Comparison of ENCODE assay signal across 20 cellular contexts in the genomic region with DNA sequence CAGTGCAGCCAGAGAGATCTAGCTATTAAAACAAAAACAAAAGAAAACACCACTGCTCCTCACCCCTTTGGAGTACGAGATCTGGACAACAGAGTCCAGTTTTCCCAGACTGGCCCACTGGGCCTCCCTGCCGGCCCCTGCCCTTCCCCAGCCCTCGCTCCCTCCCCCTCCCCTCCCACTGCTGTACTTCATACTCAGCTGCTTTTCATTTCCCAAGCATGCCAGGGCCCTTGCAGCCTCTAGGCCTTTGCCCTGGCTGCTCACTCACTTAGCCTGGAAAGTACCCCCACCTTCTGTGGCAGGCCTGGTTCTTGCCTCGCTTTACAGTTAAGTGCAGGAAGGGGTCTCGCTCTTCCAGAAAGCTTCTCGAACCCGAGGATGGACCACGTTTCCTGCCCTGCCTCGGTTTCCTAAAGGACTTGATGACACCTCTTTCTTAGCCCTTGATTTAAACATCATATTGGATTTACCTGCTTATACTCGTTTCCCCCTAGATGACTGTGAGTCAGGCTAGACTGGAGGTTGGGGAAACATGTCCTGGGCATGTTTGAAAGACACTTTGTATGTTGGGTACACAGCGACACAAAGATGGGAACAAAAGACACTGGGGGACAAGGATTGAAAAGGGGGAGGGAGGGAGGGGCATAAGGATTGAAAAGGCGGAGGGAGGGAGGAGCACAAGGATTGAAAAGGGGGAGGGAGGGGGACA. TPM values are rescaled to one million over a fixed set of nuclear protein-coding genes. Genes with fewer than 3 reads are reported as not detected.
DNase-seq lines count a peak whose midpoint lies in the region; ATAC-seq and TF ChIP-seq lines count a peak whose summit lies in the region.
"Had no signal": no experiment of that assay in that cellular context is flagged by ENCODE, and none has a peak within 500 bp of the region (broad histone marks: within the 10 kb centered on the region; RNA-seq: fewer than 3 reads in every experiment).

No MANE protein-coding gene starts in this region.

- no peak overlapping the region for H3K23ac ChIP-seq in mesenchymal stem cell (ENCODE audit: low read length in 2 of 2)

- no peak overlapping the region for H2BK120ac ChIP-seq in mesenchymal stem cell (ENCODE audit: low read depth, low read length)

- H2BK15ac ChIP-seq in mesenchymal stem cell (ENCODE audit: low read depth, poor library complexity, severe bottlenecking): no peak overlapping the region

- dilution Hi-C loops in mammary epithelial cell (cut with HindIII; ENCODE audit: low sequenced_read_pairs): no loop called here

- H2AFZ ChIP-seq in mammary epithelial cell (ENCODE audit: low read depth, low read length): peak overlapping the region; percentile 70
- H2AFZ ChIP-seq in mesenchymal stem cell (ENCODE audit: low read depth, low read length): no peak overlapping the region

- peaks cover 0 to 1% of the 10 kb centered on the region in 2 donors for H3K36me3 Mint-ChIP-seq in activated naive CD4-positive, alpha-beta T cell treated with anti-CD3 and anti-CD28 coated beads, Interleukin-2, amount 50 U/mL, for 72 hours
- H3K36me3 Mint-ChIP-seq: natural killer cell treated with Interleukin-12 subunit alpha and Interleukin-12 subunit beta and Interleukin-15 and Interleukin-18, amount 100 ng/mL, for 72 hours had no signal

- H3K4me2 ChIP-seq in mammary epithelial cell (ENCODE audit: insufficient read depth, low read depth, low read length) (peak overlapping the region; percentile 70), mesenchymal stem cell (ENCODE audit: low read length, poor library complexity, severe bottlenecking) (no peak overlapping the region)
- H3K4me2 ChIP-seq: A549 had no signal

- no peak overlapping the region for H3K18ac ChIP-seq in mesenchymal stem cell (ENCODE audit: low read depth in 1 of 2, low read length in 2 of 2)

- H2BK5ac ChIP-seq in mesenchymal stem cell (ENCODE audit: low read depth, low read length, poor library complexity, severe bottlenecking): no peak overlapping the region

- H3K9ac ChIP-seq in mammary epithelial cell (ENCODE audit: insufficient read depth, low read length) (peak overlapping the region; percentile 57), mesenchymal stem cell (ENCODE audit: low read length) (no peak overlapping the region)

- in situ Hi-C loops in mammary epithelial cell (cut with MboI; ENCODE audit: low sequenced_read_pairs in 2 of 2): no loop called here

- H2BK12ac ChIP-seq in mesenchymal stem cell (ENCODE audit: low read length in 2 of 2): no peak overlapping the region

- H3K36me3 ChIP-seq in mammary epithelial cell (ENCODE audit: insufficient read depth, low read length) (no peaks in the 10 kb centered on the region), mesenchymal stem cell (ENCODE audit: control insufficient read depth in 1 of 2, insufficient read depth in 2 of 2, low read depth in 1 of 2, low read length in 2 of 2) (no peaks in the 10 kb centered on the region), tibial nerve (no peaks in the 10 kb centered on the region)
- H3K36me3 ChIP-seq: gastrocnemius medialis had no signal

- DNase-seq in activated naive CD4-positive, alpha-beta T cell treated with anti-CD3 and anti-CD28 coated beads, Interleukin-2, amount 50 U/mL, for 72 hours (ENCODE audit: low spot score in 2 of 2): no peak
- no peak for DNase-seq in activated naive CD4-positive, alpha-beta T cell (lab: John Stamatoyannopoulos, UW)
- DNase-seq in mammary epithelial cell (peak; percentile 74), mesenchymal stem cell (no peak), tibial nerve (ENCODE audit: low spot score in 2 of 2) (no peak), glomerular visceral epithelial cell (ENCODE audit: extremely low spot score) (no peak), NCI-H446 (lab: John Stamatoyannopoulos, UW) (no peak), SK-N-DZ (ENCODE audit: low spot score) (no peak)
- DNase-seq: activated CD4-positive, alpha-beta T cell treated with anti-CD3 and anti-CD28 coated beads for 4 hours; activated T-cell treated with anti-CD3 and anti-CD28 coated beads, Interleukin-2, amount 50 U/mL, for 4 hours; anterior cingulate cortex; effector CD8-positive, alpha-beta T cell; gastrocnemius medialis; left cardiac atrium; stimulated activated CD4-positive, alpha-beta T cell treated with anti-CD3 and anti-CD28 coated beads, Interleukin-12 subunit alpha, Interleukin-12 subunit beta, amount 100 ng/mL, for 4 hours; testis had no signal

- H3K9me3 ChIP-seq in mammary epithelial cell (replicated peaks; ENCODE audit: insufficient read depth, low read length) (no peaks in the 10 kb centered on the region), mesenchymal stem cell (ENCODE audit: control insufficient read depth, low read length) (peaks cover 3% of the 10 kb centered on the region), tibial nerve (no peaks in the 10 kb centered on the region)
- H3K9me3 ChIP-seq: A549, gastrocnemius medialis, testis had no signal

- H3K27ac Mint-ChIP-seq in activated naive CD4-positive, alpha-beta T cell treated with anti-CD3 and anti-CD28 coated beads, Interleukin-2, amount 50 U/mL, for 72 hours: peak overlapping the region; percentile 34 to 81
- H3K27ac Mint-ChIP-seq: natural killer cell treated with Interleukin-12 subunit alpha and Interleukin-12 subunit beta and Interleukin-15 and Interleukin-18, amount 100 ng/mL, for 72 hours; T-helper 2 cell treated with Interferon-gamma antibody and Interleukin-4, amounts not matched to agents 5 μg/mL and 100 μg/mL, for 36 hours had no signal

- WGBS in mammary epithelial cell (ENCODE audit: low coverage, missing lambda C conversion rate): 4% methylated on average over 8 of the region's 12 CpGs
- 53% methylated on average over 11 of the region's 12 CpGs for WGBS in mesenchymal stem cell
- 45 to 57% methylated on average over 11 to 12 of the region's 12 CpGs for WGBS in tibial nerve, 2 donors

- H2AK5ac ChIP-seq in mesenchymal stem cell (ENCODE audit: low read length, severe bottlenecking): no peak overlapping the region

- H3K4me1 ChIP-seq in mammary epithelial cell (ENCODE audit: insufficient read depth, low read length) (peaks cover 26% of the 10 kb centered on the region), mesenchymal stem cell (ENCODE audit: control insufficient read depth, insufficient read depth, low read depth, low read length) (peaks cover 6% of the 10 kb centered on the region), tibial nerve (peaks cover 0 to 44% (median 16%) of the 10 kb centered on the region in 4 donors)
- H3K4me1 ChIP-seq: gastrocnemius medialis, testis had no signal

- H3K9me3 Mint-ChIP-seq in activated naive CD4-positive, alpha-beta T cell treated with anti-CD3 and anti-CD28 coated beads, Interleukin-2, amount 50 U/mL, for 72 hours: peaks cover 0 to under 1% of the 10 kb centered on the region in 2 donors
- H3K9me3 Mint-ChIP-seq: T-helper 2 cell treated with Interferon-gamma antibody and Interleukin-4, amounts not matched to agents 5 μg/mL and 100 μg/mL, for 36 hours had no signal

- H3K27me3 ChIP-seq in mammary epithelial cell (ENCODE audit: insufficient read depth, low read length) (no peaks in the 10 kb centered on the region), mesenchymal stem cell (ENCODE audit: control insufficient read depth in 1 of 2, insufficient read depth in 1 of 2, low read length in 2 of 2) (peaks cover 18 to 50% of the 10 kb centered on the region in 2 experiments), tibial nerve (no peaks in the 10 kb centered on the region)
- H3K27me3 ChIP-seq: testis had no signal

- no peaks in the 10 kb centered on the region for H3K79me1 ChIP-seq in mesenchymal stem cell (replicated peaks; ENCODE audit: low read length, poor library complexity, severe bottlenecking)

- CTCF ChIA-PET in mammary epithelial cell (lab: Charles Lee; ENCODE audit: low non-redundant PET): no interaction called here

- TF ChIP-seq EP300 in tibial nerve (IDR thresholded peaks at IDR 0.05): no peak

- intact Hi-C loops in mammary epithelial cell (cut with micrococcal nuclease): no loop called here

- H3K27ac ChIP-seq in mammary epithelial cell (ENCODE audit: insufficient read depth, low read depth, low read length) (peak overlapping the region; percentile 84), mesenchymal stem cell (ENCODE audit: low read length, poor library complexity, severe bottlenecking) (no peak overlapping the region), tibial nerve (peak overlapping the region; percentile 37 to 79 (median 66))
- H3K27ac ChIP-seq: gastrocnemius medialis, testis had no signal

- H3K14ac ChIP-seq in mesenchymal stem cell (ENCODE audit: low read length in 2 of 2): no peak overlapping the region

- H4K91ac ChIP-seq in mesenchymal stem cell (ENCODE audit: low read length): peak overlapping the region; percentile 54

- no peak overlapping the region for H3K4ac ChIP-seq in mesenchymal stem cell (ENCODE audit: low read depth in 1 of 2, low read length in 2 of 2)

- H3K4me3 ChIP-seq in mammary epithelial cell (replicated peaks in 1 of 3; ENCODE audit: insufficient read depth in 1 of 3, low read depth in 2 of 3, low read length in 3 of 3) (no peak overlapping the region), mesenchymal stem cell (ENCODE audit: insufficient read depth in 1 of 2, low read depth in 1 of 2, low read length in 2 of 2) (no peak overlapping the region), tibial nerve (no peak overlapping the region)
- H3K4me3 ChIP-seq: A549, gastrocnemius medialis, testis had no signal

- H4K8ac ChIP-seq in mesenchymal stem cell (ENCODE audit: low read length): peak overlapping the region; percentile 67

- no peak for TF ChIP-seq POLR2A in tibial nerve (IDR thresholded peaks at IDR 0.05)

- TF ChIP-seq CTCF in mammary epithelial cell (conservative IDR thresholded peaks at IDR 0.05 in 1 of 2, IDR thresholded peaks at IDR 0.05 in 1 of 2; ENCODE audit: extremely low read depth in 1 of 2, insufficient read depth in 1 of 2, low read depth in 1 of 2, low read length in 2 of 2) (no peak), tibial nerve (IDR thresholded peaks at IDR 0.05) (no peak)

- BruUV-seq in mammary epithelial cell (replicated peaks; lab: Mats Ljungman, UMichigan): TSS peak; percentile 50

- no peak for ATAC-seq in activated naive CD4-positive, alpha-beta T cell treated with anti-CD3 and anti-CD28 coated beads, Interleukin-2, amount 50 U/mL, for 72 hours
- ATAC-seq: A549; activated T-cell treated with anti-CD3 and anti-CD28 coated beads, Interleukin-2, amount 50 U/mL, for 4 hours; gastrocnemius medialis; HCT116; left cardiac atrium; natural killer cell treated with Interleukin-12 subunit alpha and Interleukin-12 subunit beta and Interleukin-15 and Interleukin-18, amount 100 ng/mL, for 72 hours had no signal

- H4K20me1 ChIP-seq in mammary epithelial cell (ENCODE audit: insufficient read depth, low read length): no peaks in the 10 kb centered on the region

- H3K79me2 ChIP-seq in mammary epithelial cell (ENCODE audit: insufficient read depth, low read length): peaks cover 63% of the 10 kb centered on the region

RNA-seq across cellular contexts. Expression of a gene that starts 30.1 kb away (rescaled TPM):
- 1 to 10 TPM in 1 of 2 donors, under 1 TPM in 1; 0.66 to 1.5 TPM for total RNA-seq in activated naive CD4-positive, alpha-beta T cell treated with anti-CD3 and anti-CD28 coated beads, Interleukin-2, amount 50 U/mL, for 72 hours
- total RNA-seq in mammary epithelial cell: 10 to 100 TPM; 31.5 to 64.2 TPM
- 6.3 TPM for polyA plus RNA-seq in mammary epithelial cell
- 15.6 TPM for polyA minus RNA-seq in mammary epithelial cell
- polyA plus RNA-seq in mesenchymal stem cell (2013, experiment 1 of 2): 1.3 TPM
- polyA plus RNA-seq in mesenchymal stem cell (2013, experiment 2 of 2): 0.86 TPM
- 1 to 10 TPM; 3.1 to 6.3 (median 4.6) TPM for total RNA-seq in tibial nerve
- polyA plus RNA-seq in SK-N-DZ (2014; cell fraction: cytosol; rRNA removed): 1.7 and 2.4 TPM in 2 replicates
- polyA plus RNA-seq in SK-N-DZ (2014; cell fraction: nucleus; rRNA removed): 0.85 and 1.3 TPM in 2 replicates

Comparison
In these comparisons a context has a peak if more than half of its experiments do, and no peak if none do; other contexts are left out.
1. RNA of a gene that starts 30.1 kb away (total RNA-seq): 31.5 to 64.2 TPM in mammary epithelial cell; 3.1 to 6.3 TPM in tibial nerve and 0.66 to 1.5 TPM in activated naive CD4-positive, alpha-beta T cell treated with anti-CD3 and anti-CD28 coated beads, Interleukin-2, amount 50 U/mL, for 72 hours; every median in the first group is over 4 times any median in the second.